8 cellular contexts compared by ENCODE assay signal in the genomic region with DNA sequence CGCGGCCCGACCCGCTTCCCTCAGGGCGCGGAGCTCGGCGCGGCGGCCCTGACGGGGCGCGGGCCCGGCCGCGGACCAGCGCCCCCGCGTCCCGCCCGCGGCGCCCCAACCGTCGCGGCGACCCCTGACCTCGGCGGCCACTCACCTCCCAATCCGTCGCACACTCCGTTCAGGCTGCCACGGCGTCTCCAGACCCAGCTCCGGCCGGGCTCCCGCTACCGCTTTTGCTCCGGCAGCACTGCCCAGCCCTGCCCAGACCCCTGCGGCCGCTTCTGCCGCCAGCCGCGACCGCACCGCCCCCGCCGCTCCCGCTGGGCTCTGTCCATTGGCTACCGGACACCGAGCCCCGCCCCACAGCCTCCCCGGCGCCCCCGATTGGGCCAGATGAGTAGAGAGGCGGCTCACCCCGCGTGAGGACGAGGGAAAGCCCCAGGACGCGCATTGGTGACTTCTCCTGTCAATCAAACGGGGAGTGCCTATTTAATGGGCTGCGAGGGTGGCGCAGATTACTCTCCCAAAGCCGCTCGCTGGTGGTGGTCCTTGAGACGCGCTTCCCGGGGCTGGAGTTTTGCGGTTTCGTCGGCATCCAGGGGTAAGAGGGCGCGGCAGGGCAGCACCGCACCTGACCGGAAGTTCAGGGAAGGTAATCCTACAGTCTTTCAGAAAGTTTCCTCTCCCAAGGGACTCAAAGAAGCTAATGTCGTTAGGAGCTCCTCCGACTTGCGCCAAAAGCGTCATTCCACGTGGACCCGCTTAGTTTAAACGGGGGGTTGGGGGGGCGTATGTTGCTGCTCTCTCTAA. TPM values are rescaled to one million over a fixed set of nuclear protein-coding genes. Genes with fewer than 3 reads are reported as not detected.
DNase-seq lines count a peak whose midpoint lies in the region; ATAC-seq and TF ChIP-seq lines count a peak whose summit lies in the region.

PACSIN2 (minus strand) TSS at position 274 of the 801 bp plus-strand sequence. CDS start 103,069 bp downstream, outside the sequence.

- H3K4me1 ChIP-seq in heart left ventricle, result peaks cover 0 to 37% (median 11%) of the 10 kb centered on the region in 12 donors

- POLR2A ChIA-PET in T-cell (lab: Charles Lee), result interaction anchor here (0.7 kb wide), 3 partner anchors 14 to 70 kb away, joined by 3 to 13 read pairs (median 7); no protein-coding TSS in a partner anchor

- no peak for TF ChIP-seq CTCF in GM13977 (IDR thresholded peaks at IDR 0.05; ENCODE audit: extremely low read depth, insufficient read depth, missing control alignments)
- no peak for TF ChIP-seq CTCF in heart left ventricle (IDR thresholded peaks at IDR 0.05)
- no peak for TF ChIP-seq CTCF in type B pancreatic cell (conservative IDR thresholded peaks at IDR 0.05)

- DNase-seq in GM13977 (ENCODE audit: low spot score) (peak; percentile 99), NCI-H146 (lab: John Stamatoyannopoulos, UW) (peak; percentile 96), T-cell (peak; percentile 96 to 99 (median 98)), heart left ventricle (peak; percentile 100), posterior cingulate gyrus (peak; percentile 98 to 100 (median 100)), type B pancreatic cell (ENCODE audit: extremely low spot score, unreplicated experiment) (peak; percentile 99)

- peak; percentile 79 to 97 for TF ChIP-seq POLR2A in heart left ventricle (IDR thresholded peaks at IDR 0.05)

- peak within 1 kb of the TSS; percentile 65 to 97 (median 79) for H3K4me3 ChIP-seq in heart left ventricle

- in situ Hi-C loops in GM13977 (cut with MboI; ENCODE audit: low pct_unique_long_range_greater_than_20kb, low sequenced_read_pairs, unreplicated experiment), result no loop called here

- CTCF ChIA-PET in T-cell (lab: Charles Lee), result interaction anchor here in 1 of 2 donors (0.6 kb wide), 1 partner anchor 67 kb away, joined by 4 read pairs; no protein-coding TSS in a partner anchor

- H3K27me3 Mint-ChIP-seq in T-cell (no peaks in the 10 kb centered on the region), type B pancreatic cell (no peaks in the 10 kb centered on the region)

- H3K4me1 Mint-ChIP-seq in T-cell (peaks cover 31 to 41% (median 41%) of the 10 kb centered on the region in 3 donors), type B pancreatic cell (ENCODE audit: unreplicated experiment) (peaks cover 27% of the 10 kb centered on the region)

- H3K27ac Mint-ChIP-seq in T-cell, result peak within 1 kb of the TSS; percentile 94 to 98
- H3K27ac Mint-ChIP-seq in type B pancreatic cell, result peak within 1 kb of the TSS; percentile 92

- no peaks in the 10 kb centered on the region for H3K9me3 ChIP-seq in heart left ventricle

- no peaks in the 10 kb centered on the region for H3K36me3 ChIP-seq in heart left ventricle

- peak within 1 kb of the TSS; percentile 94 to 97 (median 95) for H3K4me3 Mint-ChIP-seq in T-cell
- H3K4me3 Mint-ChIP-seq in type B pancreatic cell, result peak within 1 kb of the TSS; percentile 96

- intact Hi-C loops in heart left ventricle (cut with DNase I) (loop anchor here in 6 of 10 donors (2.0 to 10.0 kb wide), 7 partner anchors 50 to 156 kb away; no protein-coding TSS in a partner anchor), posterior cingulate gyrus (cut with DNase I) (no loop called here)

- no peaks in the 10 kb centered on the region for H3K9me3 Mint-ChIP-seq in T-cell
- H3K9me3 Mint-ChIP-seq in type B pancreatic cell, result no peaks in the 10 kb centered on the region

- H3K36me3 Mint-ChIP-seq in T-cell, result no peaks in the 10 kb centered on the region
- H3K36me3 Mint-ChIP-seq in type B pancreatic cell, result no peaks in the 10 kb centered on the region

- ATAC-seq in HG02870 (IDR thresholded peaks at IDR 0.05; ENCODE audit: unreplicated experiment) (peak; percentile 93), T-cell (replicated peaks in 1 of 4) (peak; percentile 98 to 99 (median 99)), heart left ventricle (peak; percentile 99 to 100 (median 100))

- H3K27me3 ChIP-seq in heart left ventricle, result no peaks in the 10 kb centered on the region

- 0 to 1% (median 1%) methylated on average over 54 to 84 of the region's 84 CpGs for WGBS in adipose tissue, 3 donors
- 0 to 1% (median 1%) methylated on average over 49 to 84 of the region's 84 CpGs for WGBS in heart left ventricle, 4 donors

- no peak within 1 kb of the TSS for H3K27ac ChIP-seq in adipose tissue (ENCODE audit: low read depth, low read length)
- peak within 1 kb of the TSS; percentile 26 to 82 (median 68) for H3K27ac ChIP-seq in heart left ventricle

RNA-seq across cellular contexts. Expression of gene PACSIN2, which starts in this region (rescaled TPM):
- total RNA-seq in T-cell (10 to 100 TPM; 25.9 to 49.0 (median 40.4) TPM), heart left ventricle (10 to 100 TPM; 42.5 to 87.1 (median 59.3) TPM), type B pancreatic cell (ENCODE audit: low replicate concordance) (53.4 and 89.1 TPM in 2 replicates)
- polyA plus RNA-seq in adipose tissue (10 to 100 TPM; 21.9 to 53.1 (median 24.6) TPM), heart left ventricle (10 to 100 TPM; 26.5 to 60.4 TPM)
